Comparison of ENCODE assay signal across 24 cellular contexts in the genomic region with DNA sequence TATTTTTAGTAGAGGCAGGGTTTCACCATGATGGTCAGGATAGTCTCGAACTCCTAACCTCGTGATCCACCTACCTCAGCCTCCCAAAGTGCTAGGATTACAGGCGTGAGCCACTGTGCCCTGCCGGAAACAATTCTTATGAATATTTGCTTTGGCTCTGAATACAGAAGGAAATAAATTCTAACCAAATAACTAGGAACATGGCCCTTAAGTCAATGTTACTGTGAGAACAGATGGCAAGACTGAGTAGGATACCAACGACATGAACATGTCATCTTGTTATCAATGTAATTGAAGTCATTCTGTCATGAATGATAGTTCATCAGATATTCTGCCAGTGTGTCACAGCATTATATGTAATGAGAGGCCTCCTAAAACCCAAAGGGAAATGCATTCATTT.
"Had no signal": no experiment of that assay in that cellular context is flagged by ENCODE, and none has a peak within 500 bp of the region (broad histone marks: within the 10 kb centered on the region; RNA-seq: fewer than 3 reads in every experiment).

No MANE protein-coding gene starts in this region.

- H3K27ac Mint-ChIP-seq: dendritic cell treated with granulocyte-macrophage colony-stimulating factor and Interleukin-4, amounts not matched to agents 40 ng/mL and 50 ng/mL, for 4 days; effector memory CD8-positive, alpha-beta T cell; endodermal cell; mesothelial cell of epicardium; naive thymus-derived CD4-positive, alpha-beta T cell had no signal

- ATAC-seq: effector memory CD8-positive, alpha-beta T cell; esophagus mucosa; gastrocnemius medialis; heart right ventricle; left cardiac atrium; left lobe of liver; left ventricle myocardium superior; lower lobe of right lung; naive thymus-derived CD4-positive, alpha-beta T cell had no signal

- H3K4me1 Mint-ChIP-seq: naive thymus-derived CD4-positive, alpha-beta T cell had no signal

- H3K4me3 ChIP-seq: colonic mucosa, esophagus squamous epithelium, gastrocnemius medialis, heart right ventricle, lower lobe of right lung had no signal

- H3K9me3 ChIP-seq: colonic mucosa, esophagus squamous epithelium, gastrocnemius medialis, lower lobe of right lung had no signal

- H3K9me3 Mint-ChIP-seq: dendritic cell treated with granulocyte-macrophage colony-stimulating factor and Interleukin-4, amounts not matched to agents 40 ng/mL and 50 ng/mL, for 4 days; effector memory CD8-positive, alpha-beta T cell had no signal

- H3K36me3 ChIP-seq: colonic mucosa, esophagus squamous epithelium, gastrocnemius medialis, heart right ventricle, lower lobe of right lung had no signal

- H3K27me3 ChIP-seq: colonic mucosa, esophagus squamous epithelium, gastrocnemius medialis had no signal

- H3K27ac ChIP-seq: colonic mucosa, epithelial cell of prostate, esophagus squamous epithelium, gastrocnemius medialis, heart right ventricle, lower lobe of right lung had no signal

- DNase-seq: colonic mucosa; cortex of kidney; effector CD8-positive, alpha-beta T cell; effector memory CD8-positive, alpha-beta T cell; endodermal cell; erythroblast; esophagus squamous epithelium; foreskin fibroblast; foreskin melanocyte; gastrocnemius medialis; glutamatergic neuron; head of caudate nucleus; heart right ventricle; hippocampal formation; left cardiac atrium; left ventricle myocardium superior; lower lobe of right lung; mesenchymal stem cell; naive thymus-derived CD4-positive, alpha-beta T cell had no signal

- H3K36me3 Mint-ChIP-seq: naive thymus-derived CD4-positive, alpha-beta T cell had no signal

- H3K27me3 Mint-ChIP-seq: dendritic cell treated with granulocyte-macrophage colony-stimulating factor and Interleukin-4, amounts not matched to agents 40 ng/mL and 50 ng/mL, for 4 days had no signal

- H3K4me1 ChIP-seq: colonic mucosa, esophagus squamous epithelium, gastrocnemius medialis, heart right ventricle, lower lobe of right lung had no signal

- H3K4me3 Mint-ChIP-seq: dendritic cell treated with granulocyte-macrophage colony-stimulating factor and Interleukin-4, amounts not matched to agents 40 ng/mL and 50 ng/mL, for 4 days; effector memory CD8-positive, alpha-beta T cell; endodermal cell; mesothelial cell of epicardium; naive thymus-derived CD4-positive, alpha-beta T cell had no signal
